ENCODE assay signal across 1 cellular context in the genomic region with DNA sequence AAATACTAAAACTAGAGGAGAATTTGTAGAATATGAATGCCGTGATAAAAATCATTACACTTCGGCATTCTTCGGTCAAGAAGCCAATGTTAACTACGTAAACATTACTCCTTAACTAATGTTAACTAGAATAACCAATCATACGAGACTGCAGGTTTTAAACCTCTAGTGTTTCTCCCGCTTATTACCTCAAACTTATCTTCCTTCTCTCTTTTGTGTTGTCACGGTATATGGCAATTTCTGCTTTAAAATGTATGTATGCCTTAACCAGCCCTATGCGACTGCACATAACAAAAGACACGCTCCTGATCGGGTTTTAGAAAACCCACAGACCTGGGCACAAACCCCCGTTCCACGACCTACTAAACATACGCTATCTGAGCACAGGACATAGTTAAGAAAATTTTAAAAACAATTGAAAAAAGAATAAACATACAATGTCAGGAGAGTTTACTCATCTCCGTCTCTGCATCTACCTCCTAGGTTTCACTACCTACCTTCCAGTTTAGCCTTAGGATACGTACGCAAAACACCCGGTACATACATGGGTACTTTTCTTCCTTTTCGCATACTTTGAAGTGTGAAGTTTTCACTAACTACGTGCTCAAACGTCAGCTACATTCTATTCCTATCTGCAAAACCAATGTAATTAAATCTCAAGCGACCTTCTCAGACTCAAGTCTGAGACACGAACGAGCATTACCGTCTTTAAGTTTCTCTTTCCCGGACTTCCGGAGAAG.
TF ChIP-seq lines count a peak whose summit lies in the region.

No MANE protein-coding gene starts in this region.

TF ChIP-seq in SK-N-SH treated with all-trans-retinoic acid at 6 μM for 48 hours, 23 proteins besides CTCF, POLR2A, EP300 and RAD21 (continued from another document):
- TF ChIP-seq, protein P1, sequence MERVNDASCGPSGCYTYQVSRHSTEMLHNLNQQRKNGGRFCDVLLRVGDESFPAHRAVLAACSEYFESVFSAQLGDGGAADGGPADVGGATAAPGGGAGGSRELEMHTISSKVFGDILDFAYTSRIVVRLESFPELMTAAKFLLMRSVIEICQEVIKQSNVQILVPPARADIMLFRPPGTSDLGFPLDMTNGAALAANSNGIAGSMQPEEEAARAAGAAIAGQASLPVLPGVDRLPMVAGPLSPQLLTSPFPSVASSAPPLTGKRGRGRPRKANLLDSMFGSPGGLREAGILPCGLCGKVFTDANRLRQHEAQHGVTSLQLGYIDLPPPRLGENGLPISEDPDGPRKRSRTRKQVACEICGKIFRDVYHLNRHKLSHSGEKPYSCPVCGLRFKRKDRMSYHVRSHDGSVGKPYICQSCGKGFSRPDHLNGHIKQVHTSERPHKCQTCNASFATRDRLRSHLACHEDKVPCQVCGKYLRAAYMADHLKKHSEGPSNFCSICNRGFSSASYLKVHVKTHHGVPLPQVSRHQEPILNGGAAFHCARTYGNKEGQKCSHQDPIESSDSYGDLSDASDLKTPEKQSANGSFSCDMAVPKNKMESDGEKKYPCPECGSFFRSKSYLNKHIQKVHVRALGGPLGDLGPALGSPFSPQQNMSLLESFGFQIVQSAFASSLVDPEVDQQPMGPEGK (CRISPR knock-in tag; IDR thresholded peaks at IDR 0.05; ENCODE audit: borderline replicate concordance), result no peak
- TF ChIP-seq, protein P2, sequence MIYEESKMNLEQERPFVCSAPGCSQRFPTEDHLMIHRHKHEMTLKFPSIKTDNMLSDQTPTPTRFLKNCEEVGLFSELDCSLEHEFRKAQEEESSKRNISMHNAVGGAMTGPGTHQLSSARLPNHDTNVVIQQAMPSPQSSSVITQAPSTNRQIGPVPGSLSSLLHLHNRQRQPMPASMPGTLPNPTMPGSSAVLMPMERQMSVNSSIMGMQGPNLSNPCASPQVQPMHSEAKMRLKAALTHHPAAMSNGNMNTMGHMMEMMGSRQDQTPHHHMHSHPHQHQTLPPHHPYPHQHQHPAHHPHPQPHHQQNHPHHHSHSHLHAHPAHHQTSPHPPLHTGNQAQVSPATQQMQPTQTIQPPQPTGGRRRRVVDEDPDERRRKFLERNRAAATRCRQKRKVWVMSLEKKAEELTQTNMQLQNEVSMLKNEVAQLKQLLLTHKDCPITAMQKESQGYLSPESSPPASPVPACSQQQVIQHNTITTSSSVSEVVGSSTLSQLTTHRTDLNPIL (CRISPR knock-in tag; IDR thresholded peaks at IDR 0.05; ENCODE audit: low read depth), result no peak
- no peak for TF ChIP-seq BACH2 (CRISPR knock-in tag; IDR thresholded peaks at IDR 0.05; ENCODE audit: borderline replicate concordance)
- TF ChIP-seq PPARA (CRISPR knock-in tag; IDR thresholded peaks at IDR 0.05; ENCODE audit: borderline replicate concordance), result no peak
- no peak for TF ChIP-seq ARNTL (CRISPR knock-in tag; IDR thresholded peaks at IDR 0.05; ENCODE audit: borderline replicate concordance, low read depth)
- TF ChIP-seq TCF4 (CRISPR knock-in tag; IDR thresholded peaks at IDR 0.05; ENCODE audit: borderline replicate concordance), result no peak
